Comparison of ENCODE assay signal across 8 cellular contexts in the genomic region with DNA sequence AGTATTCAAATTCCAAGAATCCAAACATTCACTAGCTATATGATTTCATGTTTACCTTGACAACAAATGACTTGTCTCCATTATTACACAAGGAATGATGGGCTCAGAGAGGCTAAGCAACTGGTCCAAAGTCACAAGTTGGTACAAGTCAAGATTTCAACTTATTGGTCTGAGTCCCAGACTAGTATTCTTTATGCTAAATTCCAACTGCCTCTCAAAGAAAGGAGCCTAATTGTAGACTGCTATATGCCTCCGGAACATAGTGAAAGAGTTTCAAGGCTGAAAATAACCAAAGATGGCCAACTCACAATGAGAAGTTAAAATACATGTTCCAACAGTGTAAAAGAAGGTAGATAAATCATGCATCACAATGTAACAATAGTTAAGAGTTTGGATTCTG. TPM values are rescaled to one million over a fixed set of nuclear protein-coding genes. Genes with fewer than 3 reads are reported as not detected.
DNase-seq lines count a peak whose midpoint lies in the region; ATAC-seq, FAIRE-seq and TF ChIP-seq lines count a peak whose summit lies in the region.
"Had no signal": no experiment of that assay in that cellular context is flagged by ENCODE, and none has a peak within 500 bp of the region (broad histone marks: within the 10 kb centered on the region; RNA-seq: fewer than 3 reads in every experiment).

No MANE protein-coding gene starts in this region.

- in situ Hi-C loops in GM23248 (cut with MboI), result loop anchor here (10.0 to 25.0 kb wide), 2 partner anchors 323 to 551 kb away; no protein-coding TSS in a partner anchor

- no peak for ATAC-seq in gastroesophageal sphincter

- TF ChIP-seq POLR2A in gastroesophageal sphincter (IDR thresholded peaks at IDR 0.05), result no peak

- H3K9ac ChIP-seq in GM23248, result peak overlapping the region; percentile 64

- no peaks in the 10 kb centered on the region for H3K27me3 Mint-ChIP-seq in Caco-2 (ENCODE audit: insufficient read depth, unreplicated experiment)

- no peak overlapping the region for H3K27ac Mint-ChIP-seq in Caco-2 (ENCODE audit: unreplicated experiment)

- peak overlapping the region; percentile 93 for H3K27ac ChIP-seq in GM23248
- no peak overlapping the region for H3K27ac ChIP-seq in gastroesophageal sphincter
- H3K27ac ChIP-seq in small intestine (ENCODE audit: low read depth in 1 of 2, low read length in 1 of 2), result peak overlapping the region; percentile 11 to 20

- H3K4me1 ChIP-seq in GM23248 (ENCODE audit: insufficient read depth) (peaks cover 94% of the 10 kb centered on the region), gastroesophageal sphincter (peaks cover 20 to 68% (median 30%) of the 10 kb centered on the region in 3 donors), small intestine (ENCODE audit: control insufficient read depth in 2 of 2, insufficient read depth in 1 of 2, low read depth in 1 of 2, low read length in 1 of 2) (peaks cover 9 to 25% of the 10 kb centered on the region in 2 donors), BE2C (peaks cover 13% of the 10 kb centered on the region), Caco-2 (peaks cover 39% of the 10 kb centered on the region)

- H3K9me2 ChIP-seq in GM23248 (ENCODE audit: insufficient read depth), result no peaks in the 10 kb centered on the region

- H3K79me2 ChIP-seq in GM23248 (ENCODE audit: insufficient read depth), result peaks cover 98% of the 10 kb centered on the region

- POLR2A ChIA-PET in Caco-2 (lab: Charles Lee), result no interaction called here

- peaks cover 92% of the 10 kb centered on the region for H3F3A ChIP-seq in GM23248 (ENCODE audit: insufficient read depth)

- no peaks in the 10 kb centered on the region for H4K20me1 ChIP-seq in GM23248 (ENCODE audit: insufficient read depth)

- H3K36me3 Mint-ChIP-seq in Caco-2 (ENCODE audit: insufficient read depth, unreplicated experiment), result peaks cover 14% of the 10 kb centered on the region

- no peaks in the 10 kb centered on the region for H3K9me3 Mint-ChIP-seq in Caco-2 (ENCODE audit: unreplicated experiment)

- H3K27me3 ChIP-seq in GM23248 (replicated peaks; ENCODE audit: insufficient read depth), result no peaks in the 10 kb centered on the region
- H3K27me3 ChIP-seq in gastroesophageal sphincter, result no peaks in the 10 kb centered on the region
- H3K27me3 ChIP-seq in small intestine (ENCODE audit: control insufficient read depth in 2 of 2, insufficient read depth in 2 of 2, low read length in 2 of 2), result no peaks in the 10 kb centered on the region
- H3K27me3 ChIP-seq in BE2C, result no peaks in the 10 kb centered on the region
- no peaks in the 10 kb centered on the region for H3K27me3 ChIP-seq in Caco-2 (replicated peaks; ENCODE audit: control insufficient read depth, insufficient read depth, low read length)

- H3K4me3 ChIP-seq in GM23248 (peak overlapping the region; percentile 95), WI38 (ENCODE audit: low read depth, low read length) (peak overlapping the region; percentile 34), gastroesophageal sphincter (peak overlapping the region; percentile 83 to 91), small intestine (ENCODE audit: low read depth in 1 of 2, low read length in 2 of 2) (peak overlapping the region; percentile 29 to 44), BE2C (ENCODE audit: low read depth, low read length) (no peak overlapping the region), Caco-2 (ENCODE audit: low read depth, low read length) (no peak overlapping the region)

- CTCF ChIA-PET in Caco-2 (lab: Charles Lee), result interaction anchor here (0.7 kb wide), 1 partner anchor 1244 kb away, joined by 3 read pairs; no protein-coding TSS in a partner anchor

- no peak for TF ChIP-seq CTCF in WI38 (IDR thresholded peaks at IDR 0.05; ENCODE audit: low read depth, low read length)
- TF ChIP-seq CTCF in gastroesophageal sphincter (IDR thresholded peaks at IDR 0.05), result no peak
- no peak for TF ChIP-seq CTCF in BE2C (IDR thresholded peaks at IDR 0.05; ENCODE audit: low read depth, low read length)
- TF ChIP-seq CTCF in Caco-2 (IDR thresholded peaks at IDR 0.05; ENCODE audit: insufficient read depth in 1 of 2, low read depth in 1 of 2, low read length in 1 of 2, severe bottlenecking in 1 of 2, unreplicated experiment in 1 of 2), result no peak

- peak overlapping the region; percentile 98 for H3K4me2 ChIP-seq in GM23248 (ENCODE audit: unreplicated experiment)

- peak; percentile 21 for DNase-seq in GM23248
- DNase-seq in small intestine, result no peak
- no peak for DNase-seq in BE2C
- no peak for DNase-seq in Caco-2
- DNase-seq in germinal center (ENCODE audit: low spot score), result no peak
- DNase-seq: activated CD4-positive, CD25-positive, alpha-beta regulatory T cell had no signal

- TF ChIP-seq EP300 in gastroesophageal sphincter (IDR thresholded peaks at IDR 0.05), result no peak

- 100% methylated on average over 1 of the region's 1 CpG for WGBS in GM23248 (ENCODE audit: low coverage in 1 of 2, low lambda C conversion rate in 2 of 2, missing lambda C conversion rate in 2 of 2), 2 experiments
- 64 to 89% methylated on average over 1 of the region's 1 CpG for WGBS in gastroesophageal sphincter (ENCODE audit: low coverage in 1 of 2), 2 donors
- WGBS in small intestine, 3 donors, result 68 to 91% (median 71%) methylated on average over 1 of the region's 1 CpG

- BruUV-seq in Caco-2 (replicated peaks; lab: Mats Ljungman, UMichigan), result no TSS peak

- H2AFZ ChIP-seq in GM23248, result no peak overlapping the region

- no peak overlapping the region for H3K4me3 Mint-ChIP-seq in Caco-2 (ENCODE audit: unreplicated experiment)

- peaks cover 22% of the 10 kb centered on the region for H3K36me3 ChIP-seq in GM23248 (ENCODE audit: low read depth)
- peaks cover 0 to 3% of the 10 kb centered on the region in 2 donors for H3K36me3 ChIP-seq in gastroesophageal sphincter
- peaks cover 3 to 4% of the 10 kb centered on the region in 2 donors for H3K36me3 ChIP-seq in small intestine (ENCODE audit: control insufficient read depth in 2 of 2, insufficient read depth in 2 of 2, low read length in 2 of 2)
- peaks cover 10% of the 10 kb centered on the region for H3K36me3 ChIP-seq in BE2C
- peaks cover under 1% of the 10 kb centered on the region; the same call in 1 of the 2 replicates for H3K36me3 ChIP-seq in Caco-2 (ENCODE audit: control insufficient read depth, insufficient read depth, low read length)

- peaks cover 27% of the 10 kb centered on the region for H3K4me1 Mint-ChIP-seq in Caco-2 (ENCODE audit: low read depth, unreplicated experiment)

- H3K9me3 ChIP-seq in GM23248 (ENCODE audit: low read depth) (no peaks in the 10 kb centered on the region), gastroesophageal sphincter (no peaks in the 10 kb centered on the region), small intestine (ENCODE audit: control insufficient read depth, low read depth) (no peaks in the 10 kb centered on the region), BE2C (no peaks in the 10 kb centered on the region), Caco-2 (no peaks in the 10 kb centered on the region)

- no peak for FAIRE-seq in small intestine (lab: Jason Lieb, UNC)

- intact Hi-C loops in Caco-2 (cut with micrococcal nuclease; ENCODE audit: unreplicated experiment), result no loop called here

RNA-seq across cellular contexts. Expression of gene BTG1, which starts 7.5 kb away (rescaled TPM):
- 13.9 and 14.4 TPM in 2 replicates for total RNA-seq in GM23248 (2014; rRNA removed; shearing (Covaris generic))
- 58.9 and 62.2 TPM in 2 replicates for polyA plus RNA-seq in GM23248 (2016; fragmentation: Nextera tagmentation; extraction: Ambion mirVana)
- total RNA-seq in gastroesophageal sphincter, result 10 to 100 TPM; 33.7 to 46.1 (median 42.7) TPM
- 10 to 100 TPM; 38.8 to 61.1 (median 51.1) TPM for polyA plus RNA-seq in small intestine
- polyA plus RNA-seq in BE2C (2012; ENCODE audit: insufficient read depth, insufficient read length, low read depth), result 51.7 TPM
- total RNA-seq in Caco-2 (2022), result 23.1 and 27.1 TPM in 2 replicates

Comparison
In these comparisons a context has a peak if more than half of its experiments do, and no peak if none do; other contexts are left out.
1. H3K27ac ChIP-seq: peak in GM23248 (single experiment) and small intestine (2 of 2); none in gastroesophageal sphincter (0 of 4).
2. H3K4me3 ChIP-seq: peak in GM23248 (single experiment), WI38 (single experiment), gastroesophageal sphincter (2 of 2) and small intestine (2 of 2); none in BE2C (single experiment) and Caco-2 (single experiment).